Comparison of ENCODE assay signal across 1 cellular context in the genomic region with DNA sequence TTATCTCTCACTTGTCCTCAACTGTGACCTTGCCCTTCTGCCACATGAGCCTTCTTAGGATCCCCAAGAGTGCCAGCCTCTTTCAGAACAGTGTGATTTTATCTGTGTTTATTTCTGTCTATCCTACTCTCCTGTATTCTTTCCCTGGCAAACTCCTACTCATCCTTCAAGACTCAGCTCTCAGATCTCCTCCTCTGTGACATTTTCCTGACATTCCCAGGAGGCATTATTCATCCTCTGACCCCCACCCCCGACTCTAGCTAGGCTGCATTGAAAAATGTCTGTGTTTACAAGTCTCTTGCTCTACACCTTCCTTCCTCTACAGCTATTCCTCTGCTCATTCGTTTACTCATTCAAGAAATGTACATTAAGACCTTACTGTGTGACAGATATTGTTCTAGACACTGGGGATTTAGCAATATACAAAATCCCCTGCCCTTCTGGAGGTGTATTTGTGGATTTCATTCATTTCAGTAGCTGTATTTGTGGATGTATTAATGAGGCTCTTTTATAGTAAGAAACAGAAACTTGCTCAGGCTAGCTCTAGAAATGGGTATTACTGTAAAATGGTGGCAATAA.
TF ChIP-seq lines count a peak whose summit lies in the region.

No MANE protein-coding gene starts in this region.

TF ChIP-seq in GM12878, 131 proteins besides CTCF, POLR2A, EP300 and RAD21:
- TF ChIP-seq ZZZ3 (IDR thresholded peaks at IDR 0.05; ENCODE audit: control insufficient read depth, insufficient read length, low read depth) (no peak), MTA2 (IDR thresholded peaks at IDR 0.05; ENCODE audit: low read depth) (0 out of 2 replicates have a peak, but pooled peaks have one; percentile 11), MTA3 (IDR thresholded peaks at IDR 0.05; ENCODE audit: borderline replicate concordance, low read length) (no peak), ZNF384 (IDR thresholded peaks at IDR 0.05; ENCODE audit: borderline replicate concordance, low read depth, low read length) (no peak), RB1 (IDR thresholded peaks at IDR 0.05; ENCODE audit: borderline replicate concordance) (no peak)
